ENCODE assay signal across 8 cellular contexts in the genomic region with DNA sequence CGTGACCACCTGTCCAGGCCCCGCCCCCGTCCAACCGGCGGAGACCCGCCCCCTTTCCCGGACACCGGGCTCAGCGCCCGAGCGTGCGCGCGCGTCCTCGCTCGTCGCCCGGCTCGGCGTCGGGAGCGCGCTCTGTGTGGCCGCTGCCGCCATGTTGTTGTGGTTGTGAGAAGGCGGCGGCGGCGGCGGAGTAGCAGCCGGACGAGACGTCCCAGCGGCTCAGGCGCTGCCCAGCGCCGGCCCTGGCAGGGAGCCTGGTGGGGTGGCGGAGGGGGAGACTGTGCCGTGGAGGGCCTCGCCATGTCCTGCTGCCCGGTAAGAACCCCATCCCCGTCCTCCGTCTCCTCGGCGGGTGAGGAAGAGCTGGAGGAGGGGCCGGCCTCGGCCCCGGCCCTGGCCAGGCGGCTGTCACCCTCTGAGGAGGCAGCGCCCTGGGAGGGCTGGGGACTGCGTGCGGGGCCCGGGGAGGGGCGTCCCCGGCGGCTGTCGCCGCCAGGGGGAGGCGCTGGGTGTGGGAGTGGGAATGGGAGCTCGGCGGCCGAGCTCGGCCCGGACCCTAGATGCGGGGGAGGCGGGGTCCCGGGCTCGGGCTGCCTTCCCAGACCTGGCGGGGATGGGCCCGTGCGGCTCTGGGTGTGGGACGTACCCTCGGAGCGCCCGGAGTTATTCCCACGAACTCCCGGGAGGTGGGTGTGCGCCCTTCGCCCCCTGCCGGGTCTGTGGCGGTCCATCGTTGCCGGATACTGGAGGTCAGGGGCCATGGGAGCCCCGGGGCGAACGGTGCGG. TPM values are rescaled to one million over a fixed set of nuclear protein-coding genes. Genes with fewer than 3 reads are reported as not detected.
DNase-seq lines count a peak whose midpoint lies in the region; TF ChIP-seq lines count a peak whose summit lies in the region.

MTMR3 (plus strand) TSS at position 130 of the 786 bp plus-strand sequence. CDS start 87,886 bp downstream, outside the sequence.

- intact Hi-C loops in cardiac septum (cut with DNase I), result loop anchor here (5.0 to 10.0 kb wide), 2 partner anchors 46 to 122 kb away; partner anchors contain the start of gene ASCC2
- intact Hi-C loops in transverse colon (cut with DNase I; ENCODE audit: low total_unique reads), result loop anchor here (5.0 kb wide), 1 partner anchor 114 kb away; no protein-coding TSS in a partner anchor

- no peak for TF ChIP-seq EP300 in transverse colon (IDR thresholded peaks at IDR 0.05; ENCODE audit: low read depth)

- H3K9ac ChIP-seq in adipocyte (ENCODE audit: low read length), result peak within 1 kb of the TSS; percentile 93

- peak; percentile 37 for TF ChIP-seq CTCF in NB4 (IDR thresholded peaks at IDR 0.05; ENCODE audit: low read depth, low read length)
- peak; percentile 44 to 78 (median 54) for TF ChIP-seq CTCF in transverse colon (IDR thresholded peaks at IDR 0.05)

- peak within 1 kb of the TSS; percentile 96 to 99 (median 98) for H3K27ac ChIP-seq in transverse colon

- peak within 1 kb of the TSS; percentile 64 for H3K4me3 ChIP-seq in NB4 (ENCODE audit: low read depth, low read length)
- H3K4me3 ChIP-seq in adipocyte (ENCODE audit: low read length), result peak within 1 kb of the TSS; percentile 98
- H3K4me3 ChIP-seq in transverse colon, result peak within 1 kb of the TSS; percentile 95 to 97 (median 95)

- H3K36me3 ChIP-seq in adipocyte (ENCODE audit: control insufficient read depth, insufficient read depth, low read length, severe bottlenecking) (no peaks in the 10 kb centered on the region), transverse colon (no peaks in the 10 kb centered on the region)

- WGBS in transverse colon (ENCODE audit: low coverage in 1 of 2), 2 donors, result 1% methylated on average over 48 of the region's 88 CpGs; no CpG with 5 or more reads in 1 of the 2 donors

- TF ChIP-seq POLR2A in NB4 (IDR thresholded peaks at IDR 0.05; ENCODE audit: extremely low read depth, insufficient read length) (no peak), transverse colon (IDR thresholded peaks at IDR 0.05) (peak; percentile 82)

- H3K27me3 ChIP-seq in adipocyte (replicated peaks; ENCODE audit: control insufficient read depth, insufficient read depth, low read length), result peaks cover 7% of the 10 kb centered on the region
- H3K27me3 ChIP-seq in transverse colon, result no peaks in the 10 kb centered on the region

- H3K9me3 ChIP-seq in adipocyte (ENCODE audit: control insufficient read depth, low read length) (no peaks in the 10 kb centered on the region), transverse colon (no peaks in the 10 kb centered on the region)

- peaks cover 33% of the 10 kb centered on the region for H3K4me1 ChIP-seq in adipocyte (ENCODE audit: control insufficient read depth, insufficient read depth, low read length)
- H3K4me1 ChIP-seq in transverse colon, result peaks cover 12 to 40% (median 23%) of the 10 kb centered on the region in 4 donors

- DNase-seq in GF-D8 (lab: John Stamatoyannopoulos, UW) (peak; percentile 57), HCEC 1CT (peak; percentile 84), NB4 (ENCODE audit: low read depth) (peak; percentile 92), T follicular helper cell (ENCODE audit: low read depth) (peak; percentile 78), adipocyte (ENCODE audit: low read depth) (peak; percentile 96), cardiac septum (ENCODE audit: low spot score) (peak; percentile 98), pons (ENCODE audit: low spot score) (peak; percentile 87), transverse colon (peak; percentile 98)

- in situ Hi-C loops in transverse colon (cut with MboI; ENCODE audit: low pct_ligation_motif_present in 1 of 4, low pct_unique_long_range_greater_than_20kb in 1 of 4, low sequenced_read_pairs in 3 of 4), result loop anchor here in 1 of 4 donors (25.0 kb wide), 1 partner anchor 104 kb away; no protein-coding TSS in a partner anchor

RNA-seq across cellular contexts. Expression of gene MTMR3, which starts in this region (rescaled TPM):
- total RNA-seq in cardiac septum (45.9 TPM), transverse colon (10 to 100 TPM; 52.5 to 92.7 (median 70.2) TPM)

Comparison
In these comparisons a context has a peak if more than half of its experiments do, and no peak if none do; other contexts are left out.
1. Peak in every context shown above with its lines: DNase-seq, H3K4me3 ChIP-seq and H3K27ac ChIP-seq.